27 cellular contexts compared by ENCODE assay signal in the genomic region with DNA sequence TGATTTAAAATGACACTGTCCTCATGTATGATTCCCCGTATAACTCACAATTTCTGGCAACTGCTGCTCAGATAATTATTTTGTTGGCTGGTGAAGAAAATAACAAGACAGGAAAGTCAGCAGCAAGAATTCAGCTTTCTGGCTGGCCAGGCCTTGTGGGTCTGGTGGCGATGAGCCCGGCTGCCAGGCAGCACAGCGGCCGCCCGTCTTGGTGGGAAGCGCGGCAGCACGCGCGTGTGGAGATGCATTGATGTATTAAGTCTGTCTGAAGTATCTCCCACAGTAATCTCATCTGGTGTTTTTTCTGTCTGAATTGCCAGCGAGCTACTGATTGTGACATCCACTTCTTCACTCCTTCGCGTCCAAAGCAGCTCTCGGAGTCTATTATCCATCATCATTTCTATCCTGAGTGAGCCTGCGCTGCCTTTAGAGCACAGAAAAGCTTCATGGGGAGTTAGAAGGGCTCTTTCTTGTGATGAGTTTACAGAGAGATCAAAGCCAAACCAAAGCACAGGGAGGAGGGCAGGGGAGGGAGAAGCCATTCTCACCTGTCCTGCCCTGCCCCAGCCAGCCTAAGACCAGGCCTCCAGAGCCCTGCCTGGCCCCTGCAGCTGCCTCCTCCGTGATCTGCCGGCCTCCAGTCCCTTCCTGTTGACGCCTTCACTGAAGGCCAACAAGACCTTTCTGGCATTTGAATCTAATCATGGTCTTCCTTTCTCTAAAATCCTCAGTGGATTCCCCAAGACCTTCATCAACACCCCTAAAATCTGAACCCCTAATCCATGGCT.
"Had no signal": no experiment of that assay in that cellular context is flagged by ENCODE, and none has a peak within 500 bp of the region (broad histone marks: within the 10 kb centered on the region; RNA-seq: fewer than 3 reads in every experiment).

No MANE protein-coding gene starts in this region.

- H3K4me3 ChIP-seq: esophagus muscularis mucosa, heart right ventricle, lower lobe of right lung, smooth muscle cell, suprapubic skin, transverse colon, upper lobe of right lung, uterus had no signal

- H3K27me3 ChIP-seq: neutrophil, transverse colon, upper lobe of right lung, uterus had no signal

- H3K4me1 ChIP-seq: esophagus muscularis mucosa, heart right ventricle, lower lobe of right lung, parathyroid adenoma, suprapubic skin, transverse colon, upper lobe of right lung had no signal

- H3K9me3 Mint-ChIP-seq: dendritic cell treated with granulocyte-macrophage colony-stimulating factor and Interleukin-4, amounts not matched to agents 40 ng/mL and 50 ng/mL, for 4 days; stimulated activated naive CD8-positive, alpha-beta T cell treated with anti-CD3 and anti-CD28 coated beads, Interleukin-15, amount 100 ng/mL, for 72 hours had no signal

- H3K4me1 Mint-ChIP-seq: stimulated activated naive CD8-positive, alpha-beta T cell treated with anti-CD3 and anti-CD28 coated beads, Interleukin-15, amount 100 ng/mL, for 72 hours had no signal

- H3K36me3 ChIP-seq: esophagus muscularis mucosa, heart right ventricle, lower lobe of right lung, neutrophil, suprapubic skin, transverse colon, upper lobe of right lung, uterus had no signal

- H3K27ac Mint-ChIP-seq: dendritic cell treated with granulocyte-macrophage colony-stimulating factor and Interleukin-4, amounts not matched to agents 40 ng/mL and 50 ng/mL, for 4 days; naive thymus-derived CD8-positive, alpha-beta T cell; nephron progenitor cell; progenitor cell of endocrine pancreas had no signal

- H3K4me3 Mint-ChIP-seq: dendritic cell treated with granulocyte-macrophage colony-stimulating factor and Interleukin-4, amounts not matched to agents 40 ng/mL and 50 ng/mL, for 4 days; naive thymus-derived CD8-positive, alpha-beta T cell; stimulated activated naive CD8-positive, alpha-beta T cell treated with anti-CD3 and anti-CD28 coated beads, Interleukin-15, amount 100 ng/mL, for 72 hours had no signal

- DNase-seq: effector memory CD4-positive, alpha-beta T cell; foreskin melanocyte; glutamatergic neuron; heart right ventricle; hippocampal formation; kidney glomerular epithelial cell; left colon; left ventricle myocardium superior; lower lobe of right lung; naive thymus-derived CD8-positive, alpha-beta T cell; stimulated activated CD4-positive, alpha-beta T cell treated with anti-CD3 and anti-CD28 coated beads, Interleukin-12 subunit alpha, Interleukin-12 subunit beta, amount 100 ng/mL, for 4 hours; stimulated activated CD4-positive, alpha-beta T cell treated with anti-CD3 and anti-CD28 coated beads, Interleukin-1b, Interleukin-23, amount 100 ng/mL, for 48 hours; stimulated activated CD4-positive, alpha-beta T cell treated with anti-CD3 and anti-CD28 coated beads, Interleukin-4, amount 100 ng/mL, for 1 hour; stimulated activated CD8-positive, alpha-beta memory T cell treated with anti-CD3 and anti-CD28 coated beads, Interleukin-4, amount 100 ng/mL, for 48 hours; stimulated activated naive CD4-positive, alpha-beta T cell; stimulated activated naive CD8-positive, alpha-beta T cell treated with anti-CD3 and anti-CD28 coated beads, Interleukin-15, amount 100 ng/mL, for 72 hours; transverse colon; upper lobe of right lung; uterus had no signal

- H3K27ac ChIP-seq: esophagus muscularis mucosa, heart right ventricle, lower lobe of right lung, neutrophil, parathyroid adenoma, suprapubic skin, transverse colon, upper lobe of right lung, uterus had no signal

- H3K9ac ChIP-seq: parathyroid adenoma had no signal

- H2AFZ ChIP-seq: parathyroid adenoma had no signal

- H3K4me2 ChIP-seq: smooth muscle cell had no signal

- H3K79me2 ChIP-seq: parathyroid adenoma had no signal

- H3K27me3 Mint-ChIP-seq: dendritic cell treated with granulocyte-macrophage colony-stimulating factor and Interleukin-4, amounts not matched to agents 40 ng/mL and 50 ng/mL, for 4 days; stimulated activated naive CD8-positive, alpha-beta T cell treated with anti-CD3 and anti-CD28 coated beads, Interleukin-15, amount 100 ng/mL, for 72 hours had no signal

- H3K36me3 Mint-ChIP-seq: naive thymus-derived CD8-positive, alpha-beta T cell had no signal

- H3K9me3 ChIP-seq: esophagus muscularis mucosa, lower lobe of right lung, neutrophil, suprapubic skin, transverse colon, upper lobe of right lung, uterus had no signal
